Comparison of ENCODE assay signal across 9 cellular contexts in genomic region chr7:44066494-44067063, GRCh38. TPM values are rescaled to one million over a fixed set of nuclear protein-coding genes. Genes with fewer than 3 reads are reported as not detected.
DNase-seq lines count a peak whose midpoint lies in the region; ATAC-seq and TF ChIP-seq lines count a peak whose summit lies in the region.
"Had no signal": no experiment of that assay in that cellular context is flagged by ENCODE, and none has a peak within 500 bp of the region (broad histone marks: within the 10 kb centered on the region; RNA-seq: fewer than 3 reads in every experiment).

No MANE protein-coding gene starts in this region.

- peak; percentile 2 to 9 for ATAC-seq in activated T-cell treated with anti-CD3 and anti-CD28 coated beads, Interleukin-2, amount 50 U/mL, for 72 hours (replicated peaks in 1 of 2)
- no peak for ATAC-seq in activated T-cell treated with anti-CD3 and anti-CD28 coated beads, Interleukin-2, amount 50 U/mL, for 4 hours
- peak; percentile 0; the same call in 1 of the 3 replicates for ATAC-seq in RWPE2 (ENCODE audit: low read depth)
- ATAC-seq in stimulated activated effector memory CD8-positive, alpha-beta T cell treated with anti-CD3 and anti-CD28 coated beads, Interleukin-12 subunit alpha, Interleukin-12 subunit beta, amount 100 ng/mL, for 72 hours, result peak; percentile 1

- H3K27ac ChIP-seq in RWPE2 (ENCODE audit: poor library complexity, severe bottlenecking) (no peak overlapping the region), endodermal cell (ENCODE audit: low read depth, low read length) (no peak overlapping the region)

- H3K27ac Mint-ChIP-seq in activated T-cell treated with anti-CD3 and anti-CD28 coated beads, Interleukin-2, amount 50 U/mL, for 72 hours, result peak overlapping the region; percentile 4
- H3K27ac Mint-ChIP-seq in stimulated activated effector memory CD8-positive, alpha-beta T cell treated with anti-CD3 and anti-CD28 coated beads, Interleukin-12 subunit alpha, Interleukin-12 subunit beta, amount 100 ng/mL, for 72 hours, result peak overlapping the region; percentile 89
- H3K27ac Mint-ChIP-seq in endodermal cell, result no peak overlapping the region

- H3K4me3 Mint-ChIP-seq in activated T-cell treated with anti-CD3 and anti-CD28 coated beads, Interleukin-2, amount 50 U/mL, for 72 hours, result no peak overlapping the region
- no peak overlapping the region for H3K4me3 Mint-ChIP-seq in activated T-cell treated with anti-CD3 and anti-CD28 coated beads, Interleukin-2, amount 50 U/mL, for 4 hours
- no peak overlapping the region for H3K4me3 Mint-ChIP-seq in stimulated activated effector memory CD8-positive, alpha-beta T cell treated with anti-CD3 and anti-CD28 coated beads, Interleukin-12 subunit alpha, Interleukin-12 subunit beta, amount 100 ng/mL, for 72 hours
- H3K4me3 Mint-ChIP-seq in endodermal cell, result no peak overlapping the region

- H3K4me1 ChIP-seq in RWPE2 (ENCODE audit: insufficient read depth, poor library complexity, severe bottlenecking) (peaks cover 15% of the 10 kb centered on the region), endodermal cell (ENCODE audit: control insufficient read depth, insufficient read depth, low read length) (peaks cover 10% of the 10 kb centered on the region)

- H3K36me3 ChIP-seq in RWPE2 (ENCODE audit: low read depth) (no peaks in the 10 kb centered on the region), endodermal cell (ENCODE audit: control insufficient read depth, insufficient read depth, low read length) (no peaks in the 10 kb centered on the region)

- H3K4me3 ChIP-seq in RWPE2 (ENCODE audit: severe bottlenecking) (no peak overlapping the region), iPS-18c (ENCODE audit: insufficient read depth, low read depth, low read length) (peak overlapping the region; percentile 15; the same call in 1 of the 2 replicates), endodermal cell (ENCODE audit: low read length) (no peak overlapping the region)
- H3K4me3 ChIP-seq: smooth muscle cell had no signal

- H3K9ac ChIP-seq in endodermal cell (ENCODE audit: extremely low read depth, low read length, poor library complexity, severe bottlenecking), result no peak overlapping the region

- TF ChIP-seq CTCF in RWPE2 (IDR thresholded peaks at IDR 0.05; ENCODE audit: poor library complexity, severe bottlenecking), result no peak
- no peak for TF ChIP-seq CTCF in endodermal cell (conservative IDR thresholded peaks at IDR 0.05)

- H3K9me3 Mint-ChIP-seq in activated T-cell treated with anti-CD3 and anti-CD28 coated beads, Interleukin-2, amount 50 U/mL, for 72 hours, result no peaks in the 10 kb centered on the region
- H3K9me3 Mint-ChIP-seq in activated T-cell treated with anti-CD3 and anti-CD28 coated beads, Interleukin-2, amount 50 U/mL, for 4 hours, result no peaks in the 10 kb centered on the region
- H3K9me3 Mint-ChIP-seq in stimulated activated effector memory CD8-positive, alpha-beta T cell treated with anti-CD3 and anti-CD28 coated beads, Interleukin-12 subunit alpha, Interleukin-12 subunit beta, amount 100 ng/mL, for 72 hours, result no peaks in the 10 kb centered on the region
- no peaks in the 10 kb centered on the region for H3K9me3 Mint-ChIP-seq in endodermal cell

- peaks cover 0 to 4% of the 10 kb centered on the region in 2 donors for H3K36me3 Mint-ChIP-seq in activated T-cell treated with anti-CD3 and anti-CD28 coated beads, Interleukin-2, amount 50 U/mL, for 72 hours (ENCODE audit: insufficient read depth in 2 of 2)
- H3K36me3 Mint-ChIP-seq in activated T-cell treated with anti-CD3 and anti-CD28 coated beads, Interleukin-2, amount 50 U/mL, for 4 hours (ENCODE audit: insufficient read depth), result peaks cover under 1% of the 10 kb centered on the region
- H3K36me3 Mint-ChIP-seq in stimulated activated effector memory CD8-positive, alpha-beta T cell treated with anti-CD3 and anti-CD28 coated beads, Interleukin-12 subunit alpha, Interleukin-12 subunit beta, amount 100 ng/mL, for 72 hours, result peaks cover 73% of the 10 kb centered on the region
- peaks cover 4% of the 10 kb centered on the region for H3K36me3 Mint-ChIP-seq in endodermal cell (ENCODE audit: low read depth)

- peaks cover 14% of the 10 kb centered on the region for H3K4me1 Mint-ChIP-seq in activated T-cell treated with anti-CD3 and anti-CD28 coated beads, Interleukin-2, amount 50 U/mL, for 72 hours (ENCODE audit: low read depth)
- peaks cover 20% of the 10 kb centered on the region for H3K4me1 Mint-ChIP-seq in activated T-cell treated with anti-CD3 and anti-CD28 coated beads, Interleukin-2, amount 50 U/mL, for 4 hours (ENCODE audit: low read depth)
- peaks cover 37% of the 10 kb centered on the region for H3K4me1 Mint-ChIP-seq in stimulated activated effector memory CD8-positive, alpha-beta T cell treated with anti-CD3 and anti-CD28 coated beads, Interleukin-12 subunit alpha, Interleukin-12 subunit beta, amount 100 ng/mL, for 72 hours
- peaks cover 3% of the 10 kb centered on the region for H3K4me1 Mint-ChIP-seq in endodermal cell

- H3K9me3 ChIP-seq in RWPE2 (ENCODE audit: severe bottlenecking) (no peaks in the 10 kb centered on the region), iPS-18c (ENCODE audit: control insufficient read depth, insufficient read depth, low read length) (no peaks in the 10 kb centered on the region), endodermal cell (ENCODE audit: control insufficient read depth, low read length) (no peaks in the 10 kb centered on the region)

- H3K27me3 ChIP-seq in RWPE2 (ENCODE audit: insufficient read depth, poor library complexity, severe bottlenecking), result no peaks in the 10 kb centered on the region
- H3K27me3 ChIP-seq in endodermal cell (ENCODE audit: control insufficient read depth, insufficient read depth, low read length, poor library complexity, severe bottlenecking), result peaks cover 10% of the 10 kb centered on the region

- H3K27me3 Mint-ChIP-seq in activated T-cell treated with anti-CD3 and anti-CD28 coated beads, Interleukin-2, amount 50 U/mL, for 72 hours (ENCODE audit: low read depth), result no peaks in the 10 kb centered on the region
- H3K27me3 Mint-ChIP-seq in activated T-cell treated with anti-CD3 and anti-CD28 coated beads, Interleukin-2, amount 50 U/mL, for 4 hours (ENCODE audit: low read depth), result no peaks in the 10 kb centered on the region
- peaks cover 23% of the 10 kb centered on the region for H3K27me3 Mint-ChIP-seq in endodermal cell (ENCODE audit: insufficient read depth)

- no peak for DNase-seq in activated T-cell treated with anti-CD3 and anti-CD28 coated beads, Interleukin-2, amount 50 U/mL, for 72 hours
- no peak for DNase-seq in activated T-cell treated with anti-CD3 and anti-CD28 coated beads, Interleukin-2, amount 50 U/mL, for 4 hours
- peak; percentile 45 for DNase-seq in RWPE2 (ENCODE audit: low spot score)
- no peak for DNase-seq in stimulated activated effector memory CD8-positive, alpha-beta T cell treated with anti-CD3 and anti-CD28 coated beads, Interleukin-12 subunit alpha, Interleukin-12 subunit beta, amount 100 ng/mL, for 72 hours (ENCODE audit: low spot score in 2 of 2)
- DNase-seq in endodermal cell, result no peak
- DNase-seq in NCI-H526 treated with DMSO at 0.1 percent for 48 hours (lab: John Stamatoyannopoulos, UW), result no peak
- no peak for DNase-seq in DMS153 treated with DMSO at 0.1 percent for 48 hours (lab: John Stamatoyannopoulos, UW; ENCODE audit: unreplicated experiment)

- WGBS in endodermal cell (ENCODE audit: insufficient coverage in 1 of 2, insufficient read length in 1 of 2), 2 experiments, result 89 to 100% methylated on average over 3 to 7 of the region's 7 CpGs

RNA-seq across cellular contexts. Expression of gene PGAM2, which starts 1.2 kb away (rescaled TPM):
- 1 to 10 TPM; 1.2 to 1.7 TPM for total RNA-seq in activated T-cell treated with anti-CD3 and anti-CD28 coated beads, Interleukin-2, amount 50 U/mL, for 72 hours
- total RNA-seq in activated T-cell treated with anti-CD3 and anti-CD28 coated beads, Interleukin-2, amount 50 U/mL, for 4 hours, result under 1 TPM in 1 of 3 donors, not detected in 2; 0.24 TPM
- 1 to 10 TPM; 1.2 to 1.3 TPM for total RNA-seq in endodermal cell
- polyA plus RNA-seq in endodermal cell (2013, experiment 1 of 2), result 4.3 TPM
- polyA plus RNA-seq in endodermal cell (2013, experiment 2 of 2), result 4.4 TPM
- total RNA-seq: smooth muscle cell had no signal
- polyA plus RNA-seq: smooth muscle cell had no signal

RNA-seq across cellular contexts. Expression of gene POLM, which starts 15.8 kb away (rescaled TPM):
- total RNA-seq in activated T-cell treated with anti-CD3 and anti-CD28 coated beads, Interleukin-2, amount 50 U/mL, for 72 hours, result 10 to 100 TPM; 40.2 to 46.0 TPM
- 10 to 100 TPM; 33.0 to 45.1 (median 37.7) TPM for total RNA-seq in activated T-cell treated with anti-CD3 and anti-CD28 coated beads, Interleukin-2, amount 50 U/mL, for 4 hours
- 10 to 100 TPM; 23.6 to 27.0 TPM for total RNA-seq in endodermal cell
- 17.6 TPM for polyA plus RNA-seq in endodermal cell (2013, experiment 1 of 2)
- polyA plus RNA-seq in endodermal cell (2013, experiment 2 of 2), result 16.5 TPM

RNA-seq across cellular contexts. Expression of gene DBNL, which starts 22.1 kb away (rescaled TPM):
- total RNA-seq in activated T-cell treated with anti-CD3 and anti-CD28 coated beads, Interleukin-2, amount 50 U/mL, for 72 hours, result 10 to 100 TPM; 57.8 to 58.8 TPM
- 100 to 1,000 TPM; 147 to 167 (median 165) TPM for total RNA-seq in activated T-cell treated with anti-CD3 and anti-CD28 coated beads, Interleukin-2, amount 50 U/mL, for 4 hours
- total RNA-seq in endodermal cell, result 10 to 100 TPM; 47.0 to 50.9 TPM
- polyA plus RNA-seq in endodermal cell (2013, experiment 1 of 2), result 49.2 TPM
- polyA plus RNA-seq in endodermal cell (2013, experiment 2 of 2), result 46.7 TPM

RNA-seq across cellular contexts. Expression of gene AEBP1, which starts 37.6 kb away (rescaled TPM):
- total RNA-seq in activated T-cell treated with anti-CD3 and anti-CD28 coated beads, Interleukin-2, amount 50 U/mL, for 72 hours, result 10 to 100 TPM; 18.1 to 18.4 TPM
- 10 to 100 TPM; 26.7 to 36.3 (median 35.7) TPM for total RNA-seq in activated T-cell treated with anti-CD3 and anti-CD28 coated beads, Interleukin-2, amount 50 U/mL, for 4 hours
- 10 to 100 TPM; 55.2 to 65.8 TPM for total RNA-seq in endodermal cell
- 52.9 TPM for polyA plus RNA-seq in endodermal cell (2013, experiment 1 of 2)
- 51.0 TPM for polyA plus RNA-seq in endodermal cell (2013, experiment 2 of 2)

RNA-seq across cellular contexts. Expression of gene POLD2, which starts 56.8 kb away (rescaled TPM):
- 100 to 1,000 TPM; 101 to 138 TPM for total RNA-seq in activated T-cell treated with anti-CD3 and anti-CD28 coated beads, Interleukin-2, amount 50 U/mL, for 72 hours
- total RNA-seq in activated T-cell treated with anti-CD3 and anti-CD28 coated beads, Interleukin-2, amount 50 U/mL, for 4 hours, result 100 to 1,000 TPM; 336 to 373 (median 346) TPM
- total RNA-seq in endodermal cell, result 100 to 1,000 TPM; 127 to 141 TPM
- polyA plus RNA-seq in endodermal cell (2013, experiment 1 of 2), result 118 TPM
- 108 TPM for polyA plus RNA-seq in endodermal cell (2013, experiment 2 of 2)

Comparison
In these comparisons a context has a peak if more than half of its experiments do, and no peak if none do; other contexts are left out.
1. ATAC-seq: peak in activated T-cell treated with anti-CD3 and anti-CD28 coated beads, Interleukin-2, amount 50 U/mL, for 72 hours (2 of 2), RWPE2 (single experiment) and stimulated activated effector memory CD8-positive, alpha-beta T cell treated with anti-CD3 and anti-CD28 coated beads, Interleukin-12 subunit alpha, Interleukin-12 subunit beta, amount 100 ng/mL, for 72 hours (single experiment); none in activated T-cell treated with anti-CD3 and anti-CD28 coated beads, Interleukin-2, amount 50 U/mL, for 4 hours (0 of 2).